8 cellular contexts compared by ENCODE assay signal in the genomic region with DNA sequence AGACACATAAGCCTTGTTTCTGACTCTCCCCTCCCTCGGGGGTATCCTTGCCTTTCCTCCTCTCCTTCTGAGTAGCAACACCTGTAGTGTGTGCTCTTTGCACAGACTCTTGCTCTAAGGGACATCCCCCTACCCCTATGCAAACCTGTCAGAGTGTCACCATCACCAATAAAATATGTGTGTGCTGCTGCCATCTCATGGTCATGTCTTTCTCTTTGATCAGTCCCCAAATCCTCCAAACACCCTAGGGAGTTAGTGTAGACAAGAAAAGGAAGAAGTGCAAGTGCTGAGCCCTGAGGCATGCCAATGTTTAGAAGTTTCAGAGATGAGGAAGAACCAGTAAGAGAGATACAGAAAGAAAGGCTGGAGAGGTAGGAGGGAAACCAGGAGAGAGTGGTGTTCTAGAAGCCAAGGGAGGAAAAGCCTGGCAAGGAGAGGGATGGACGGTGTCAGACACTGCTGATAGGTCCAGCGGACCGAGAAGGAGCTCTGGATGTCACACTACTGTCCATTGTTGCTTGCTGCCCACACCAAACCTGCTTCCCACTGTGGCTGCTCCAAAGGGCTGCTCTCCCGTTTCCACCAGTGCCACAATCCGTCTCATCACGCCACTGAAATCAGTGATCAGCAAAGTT. TPM values are rescaled to one million over a fixed set of nuclear protein-coding genes. Genes with fewer than 3 reads are reported as not detected.
DNase-seq lines count a peak whose midpoint lies in the region; ATAC-seq and TF ChIP-seq lines count a peak whose summit lies in the region.

No MANE protein-coding gene starts in this region.

- no peaks in the 10 kb centered on the region for H3K4me1 ChIP-seq in transverse colon

- peaks cover 4% of the 10 kb centered on the region for H3K27me3 ChIP-seq in transverse colon

- no peaks in the 10 kb centered on the region for H3K9me3 ChIP-seq in transverse colon

- in situ Hi-C loops in transverse colon (cut with MboI; ENCODE audit: low pct_ligation_motif_present in 1 of 4, low pct_unique_long_range_greater_than_20kb in 1 of 4, low sequenced_read_pairs in 3 of 4), result loop anchor here in 2 of 4 donors (25.0 kb wide), 2 partner anchors 372 to 397 kb away; no protein-coding TSS in a partner anchor

- TF ChIP-seq EP300 in transverse colon (IDR thresholded peaks at IDR 0.05; ENCODE audit: low read depth), result no peak

- no peak overlapping the region for H3K27ac ChIP-seq in transverse colon

- no peak for TF ChIP-seq POLR2A in transverse colon (IDR thresholded peaks at IDR 0.05)

- H3K4me3 ChIP-seq in transverse colon, result no peak overlapping the region

- intact Hi-C loops in transverse colon (cut with DNase I; ENCODE audit: low total_unique reads), result no loop called here

- 67 to 73% methylated on average over 4 to 7 of the region's 7 CpGs for WGBS in transverse colon (ENCODE audit: low coverage in 1 of 2), 2 donors

- peaks cover 0 to 12% (median 4%) of the 10 kb centered on the region in 4 donors for H3K36me3 ChIP-seq in transverse colon

- TF ChIP-seq CTCF in transverse colon (IDR thresholded peaks at IDR 0.05), result peak in 2 of 5 experiments; percentile 5 to 10

- peak; percentile 61 for ATAC-seq in GM19395 (IDR thresholded peaks at IDR 0.05; ENCODE audit: unreplicated experiment)

- DNase-seq in DMS153 (lab: John Stamatoyannopoulos, UW), result peak; percentile 12
- peak; percentile 51 for DNase-seq in NCI-H2171 (lab: John Stamatoyannopoulos, UW)
- DNase-seq in dermis blood vessel endothelial cell, result peak; percentile 40
- no peak for DNase-seq in T-helper 9 cell
- DNase-seq in middle frontal gyrus (ENCODE audit: extremely low spot score, low spot score), result no peak
- no peak for DNase-seq in NCI-H2029 (lab: John Stamatoyannopoulos, UW)
- no peak for DNase-seq in transverse colon

RNA-seq across cellular contexts. Expression of a gene that starts 16.4 kb away (rescaled TPM):
- 7.0 and 9.4 TPM in 2 replicates for total RNA-seq in dermis blood vessel endothelial cell
- 1 to 10 TPM in 3 of 4 donors, under 1 TPM in 1; 1.00 to 9.4 (median 4.3) TPM for total RNA-seq in transverse colon

RNA-seq across cellular contexts. Expression of a gene that starts 16.5 kb away (rescaled TPM):
- 6.8 and 14.4 TPM in 2 replicates for total RNA-seq in dermis blood vessel endothelial cell
- total RNA-seq in transverse colon, result 1 to 10 TPM; 2.6 to 8.6 (median 4.7) TPM

RNA-seq across cellular contexts. Expression of a gene that starts 22.6 kb away (rescaled TPM):
- total RNA-seq in dermis blood vessel endothelial cell (0.14 TPM in 1 of 2 replicates, not detected in the other), transverse colon (1 to 10 TPM in 1 of 4 donors, under 1 TPM in 1, not detected in 2; 0.95 to 4.4 TPM)

Comparison
In these comparisons a context has a peak if more than half of its experiments do, and no peak if none do; other contexts are left out.
1. DNase-seq: peak in DMS153 (single experiment), NCI-H2171 (single experiment) and dermis blood vessel endothelial cell (single experiment); none in T-helper 9 cell (single experiment), middle frontal gyrus (single experiment), NCI-H2029 (single experiment) and transverse colon (single experiment).